17 cellular contexts compared by ENCODE assay signal in genomic region chr2:16643099-16643498, GRCh38.
"Had no signal": no experiment of that assay in that cellular context is flagged by ENCODE, and none has a peak within 500 bp of the region (broad histone marks: within the 10 kb centered on the region; RNA-seq: fewer than 3 reads in every experiment).

No MANE protein-coding gene starts in this region.

- H3K27ac ChIP-seq: esophagus squamous epithelium, left ventricle myocardium inferior, right atrium auricular region, tibial artery, VCaP had no signal

- ATAC-seq: activated CD4-positive, CD25-positive, alpha-beta regulatory T cell treated with anti-CD3 and anti-CD28 coated beads, Interleukin-2, amount 50 U/mL, for 24 hours; natural killer cell; T-cell had no signal

- H3K27me3 ChIP-seq: esophagus squamous epithelium, right atrium auricular region, tibial artery had no signal

- DNase-seq: activated CD4-positive, alpha-beta T cell treated with anti-CD3 and anti-CD28 coated beads, Interleukin-2, amount 10 ng/mL, durations not matched to agents 24 days and 14 days; activated gamma-delta T cell treated with Interleukin-2 at 50 U/mL for 16 hours; activated T-cell treated with anti-CD3 and anti-CD28 coated beads, Interleukin-2, amount 50 U/mL, for 1 hour; anterior cingulate cortex; effector memory CD4-positive, alpha-beta T cell; esophagus squamous epithelium; kidney; left ventricle myocardium inferior; natural killer cell; stimulated activated CD4-positive, alpha-beta T cell treated with anti-CD3 and anti-CD28 coated beads, Interleukin-12 subunit alpha, Interleukin-12 subunit beta, amount 100 ng/mL, for 4 hours; stimulated activated CD4-positive, alpha-beta T cell treated with anti-CD3 and anti-CD28 coated beads, Interleukin-4, amount 100 ng/mL, for 4 hours; substantia nigra; T-cell; tibial artery had no signal
